In the genomic region with DNA sequence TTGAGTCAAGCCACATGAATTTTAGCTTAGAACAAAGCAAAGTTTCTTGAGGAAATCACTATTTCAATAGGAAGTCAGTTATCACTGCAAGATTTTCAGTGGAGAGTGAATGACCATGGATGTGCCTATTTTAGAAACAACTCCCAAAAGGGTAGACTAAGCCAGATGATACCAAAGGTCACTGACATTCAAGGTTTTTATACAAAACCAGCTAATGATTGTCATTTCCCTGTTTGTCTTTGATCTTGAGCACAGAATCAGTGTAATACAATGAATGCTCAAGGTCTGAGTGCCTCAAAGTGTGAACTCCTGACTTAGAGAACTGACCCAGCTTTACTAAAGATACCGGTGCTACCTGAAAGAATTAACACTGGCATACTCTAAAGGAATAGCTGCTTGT, we compare ENCODE assay signal across 1 cellular context.
TF ChIP-seq lines count a peak whose summit lies in the region.

No MANE protein-coding gene starts in this region.

TF ChIP-seq in endothelial cell of umbilical vein, 7 proteins besides CTCF, POLR2A, EP300 and RAD21 (continued from another document):
- TF ChIP-seq JUN (IDR thresholded peaks at IDR 0.05; ENCODE audit: borderline replicate concordance, insufficient read depth, insufficient read length, low read depth) (no peak), EZH2 (IDR thresholded peaks at IDR 0.05; ENCODE audit: borderline replicate concordance, low read depth, low read length, severe bottlenecking) (no peak), POLR2AphosphoS5 (IDR thresholded peaks at IDR 0.05; ENCODE audit: insufficient read depth, low read depth, low read length) (no peak), FOS (IDR thresholded peaks at IDR 0.05; ENCODE audit: borderline replicate concordance, insufficient read depth, low read length) (no peak), MYC (IDR thresholded peaks at IDR 0.05; ENCODE audit: low read depth, low read length) (no peak)
- TF ChIP-seq, protein P1, sequence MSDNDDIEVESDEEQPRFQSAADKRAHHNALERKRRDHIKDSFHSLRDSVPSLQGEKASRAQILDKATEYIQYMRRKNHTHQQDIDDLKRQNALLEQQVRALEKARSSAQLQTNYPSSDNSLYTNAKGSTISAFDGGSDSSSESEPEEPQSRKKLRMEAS (IDR thresholded peaks at IDR 0.05; ENCODE audit: insufficient read depth, insufficient read length), result no peak
